Comparison of ENCODE assay signal across 1 cellular context in the genomic region with DNA sequence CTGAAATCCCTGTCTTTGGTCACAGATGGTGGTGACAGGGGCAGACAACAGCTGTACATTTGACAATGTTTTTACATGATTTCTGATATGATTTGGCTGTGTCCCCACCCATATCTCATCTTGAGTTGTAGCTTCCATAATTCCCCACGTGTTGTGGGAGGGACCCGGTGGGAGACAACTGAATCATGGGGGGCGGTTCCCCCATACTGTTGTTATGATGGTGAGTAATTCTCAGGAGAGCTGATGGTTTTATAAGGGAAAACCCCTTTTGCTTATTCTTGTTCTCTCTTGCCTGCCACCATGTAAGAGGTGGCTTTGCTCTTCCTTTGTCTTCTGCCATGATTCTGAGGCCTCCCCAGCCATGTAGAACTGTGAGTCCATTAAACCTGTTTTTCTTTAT.
TF ChIP-seq lines count a peak whose summit lies in the region.

No MANE protein-coding gene starts in this region.

TF ChIP-seq in IMR-90, 13 proteins besides CTCF, POLR2A, EP300 and RAD21 (continued from another document):
- TF ChIP-seq, protein P1, sequence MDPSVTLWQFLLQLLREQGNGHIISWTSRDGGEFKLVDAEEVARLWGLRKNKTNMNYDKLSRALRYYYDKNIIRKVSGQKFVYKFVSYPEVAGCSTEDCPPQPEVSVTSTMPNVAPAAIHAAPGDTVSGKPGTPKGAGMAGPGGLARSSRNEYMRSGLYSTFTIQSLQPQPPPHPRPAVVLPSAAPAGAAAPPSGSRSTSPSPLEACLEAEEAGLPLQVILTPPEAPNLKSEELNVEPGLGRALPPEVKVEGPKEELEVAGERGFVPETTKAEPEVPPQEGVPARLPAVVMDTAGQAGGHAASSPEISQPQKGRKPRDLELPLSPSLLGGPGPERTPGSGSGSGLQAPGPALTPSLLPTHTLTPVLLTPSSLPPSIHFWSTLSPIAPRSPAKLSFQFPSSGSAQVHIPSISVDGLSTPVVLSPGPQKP (IDR thresholded peaks at IDR 0.05; ENCODE audit: borderline replicate concordance, low read depth, low read length): no peak
- TF ChIP-seq FOS (IDR thresholded peaks at IDR 0.05; ENCODE audit: low read depth, low read length) (no peak), CHD1 (IDR thresholded peaks at IDR 0.05; ENCODE audit: low read depth, low read length) (no peak), SMC3 (IDR thresholded peaks at IDR 0.05; ENCODE audit: low read depth, low read length) (no peak), NFE2L2 (IDR thresholded peaks at IDR 0.05; ENCODE audit: low read depth, low read length) (no peak), RCOR1 (IDR thresholded peaks at IDR 0.05; ENCODE audit: insufficient replicate concordance, low read length) (no peak), CEBPB (IDR thresholded peaks at IDR 0.05; ENCODE audit: low read depth, low read length) (no peak)
